20 cellular contexts compared by ENCODE assay signal in genomic region chr4:78162821-78163220, GRCh38.
"Had no signal": no experiment of that assay in that cellular context is flagged by ENCODE, and none has a peak within 500 bp of the region (broad histone marks: within the 10 kb centered on the region; RNA-seq: fewer than 3 reads in every experiment).

No MANE protein-coding gene starts in this region.

- H3K36me3 ChIP-seq: cardiac muscle cell, esophagus muscularis mucosa, gastrocnemius medialis, spleen had no signal

- H3K4me1 Mint-ChIP-seq: activated B cell treated with CpG ODN at 0.5 μM for 24 hours, neural crest cell had no signal

- H3K4me3 ChIP-seq: cardiac muscle cell, esophagus muscularis mucosa, gastrocnemius medialis, mucosa of descending colon, spleen had no signal

- H3K4me1 ChIP-seq: esophagus muscularis mucosa, gastrocnemius medialis, spleen had no signal

- H3K36me3 Mint-ChIP-seq: activated naive CD8-positive, alpha-beta T cell treated with anti-CD3 and anti-CD28 coated beads, Interleukin-2, amount 10 ng/mL, durations not matched to agents 7 days and 5 days had no signal

- H3K9me3 Mint-ChIP-seq: activated B cell treated with CpG ODN at 0.5 μM for 24 hours; T-helper 1 cell treated with Interleukin-12 subunit alpha and Interleukin-12 subunit beta and Interleukin-4 antibody, amounts not matched to agents 30 μg/mL and 1 μg/mL, for 36 hours had no signal

- H3K27ac Mint-ChIP-seq: activated B cell treated with CpG ODN at 0.5 μM for 24 hours; activated naive CD8-positive, alpha-beta T cell treated with anti-CD3 and anti-CD28 coated beads, Interleukin-2, amount 10 ng/mL, durations not matched to agents 7 days and 5 days; T-helper 1 cell treated with Interleukin-12 subunit alpha and Interleukin-12 subunit beta and Interleukin-4 antibody, amounts not matched to agents 30 μg/mL and 1 μg/mL, for 36 hours had no signal

- H3K27me3 ChIP-seq: cardiac muscle cell, esophagus muscularis mucosa, gastrocnemius medialis had no signal

- H3K27ac ChIP-seq: cardiac muscle cell, esophagus muscularis mucosa, gastrocnemius medialis, spleen had no signal

- H3K4me3 Mint-ChIP-seq: activated B cell treated with CpG ODN at 0.5 μM for 24 hours; activated naive CD8-positive, alpha-beta T cell treated with anti-CD3 and anti-CD28 coated beads, Interleukin-2, amount 10 ng/mL, durations not matched to agents 7 days and 5 days; neural crest cell; T-helper 1 cell treated with Interleukin-12 subunit alpha and Interleukin-12 subunit beta and Interleukin-4 antibody, amounts not matched to agents 30 μg/mL and 1 μg/mL, for 36 hours had no signal

- DNase-seq: activated B cell treated with CpG ODN at 0.5 μM for 24 hours; activated CD4-positive, alpha-beta T cell treated with anti-CD3 and anti-CD28 coated beads for 4 hours; activated CD4-positive, alpha-beta T cell treated with anti-CD3 and anti-CD28 coated beads, Interleukin-2, amount 50 U/mL, for 48 hours; activated naive CD4-positive, alpha-beta T cell treated with Interleukin-2 at 50 U/mL for 16 hours; activated naive CD8-positive, alpha-beta T cell treated with anti-CD3 and anti-CD28 coated beads, Interleukin-2, amount 10 ng/mL, durations not matched to agents 7 days and 5 days; activated T-cell treated with anti-CD3 and anti-CD28 coated beads, Interleukin-2, amount 50 U/mL, for 48 hours; amniotic stem cell; effector CD4-positive, alpha-beta T cell; gastrocnemius medialis; hypothalamus; left ventricle myocardium superior; mucosa of descending colon; spleen; stimulated activated CD4-positive, alpha-beta T cell treated with anti-CD3 and anti-CD28 coated beads, Interleukin-4, amount 100 ng/mL, for 1 hour; stimulated activated naive CD4-positive, alpha-beta T cell treated with Interleukin-2 at 50 U/mL for 16 hours; T1000 had no signal

- ATAC-seq: gastrocnemius medialis, left ventricle myocardium superior, mucosa of descending colon had no signal
